19 cellular contexts compared by ENCODE assay signal in the genomic region with DNA sequence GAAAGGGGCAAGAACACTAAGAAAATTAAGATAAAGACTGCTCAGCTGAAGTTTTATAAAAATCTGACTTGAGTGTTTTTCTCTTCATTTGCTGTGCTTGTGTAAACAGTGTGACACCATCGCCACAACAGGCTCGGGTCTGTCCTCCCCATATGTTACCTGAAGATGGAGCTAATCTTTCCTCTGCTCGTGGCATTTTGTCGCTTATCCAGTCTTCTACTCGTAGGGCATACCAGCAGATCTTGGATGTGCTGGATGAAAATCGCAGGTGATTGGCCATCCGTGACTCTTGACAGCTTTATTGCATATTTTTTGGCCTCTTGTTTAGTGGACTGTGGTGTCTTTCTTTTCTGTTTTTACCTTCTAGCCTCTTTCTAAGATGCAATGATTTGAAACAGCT. TPM values are rescaled to one million over a fixed set of nuclear protein-coding genes. Genes with fewer than 3 reads are reported as not detected.
DNase-seq lines count a peak whose midpoint lies in the region; ATAC-seq, FAIRE-seq and TF ChIP-seq lines count a peak whose summit lies in the region.
"Had no signal": no experiment of that assay in that cellular context is flagged by ENCODE, and none has a peak within 500 bp of the region (broad histone marks: within the 10 kb centered on the region; RNA-seq: fewer than 3 reads in every experiment).

No MANE protein-coding gene starts in this region.

- H3K27ac ChIP-seq in 22Rv1 = no peak overlapping the region
- H3K27ac ChIP-seq in VCaP = no peak overlapping the region

- in situ Hi-C loops in G401 (cut with HindIII; ENCODE audit: low sequenced_read_pairs) = no loop called here

- no peak for ATAC-seq in GM19463 (IDR thresholded peaks at IDR 0.05; ENCODE audit: unreplicated experiment)

- TF ChIP-seq CTCF in 22Rv1 (IDR thresholded peaks at IDR 0.05) = peak; percentile 12; the same call in 1 of the 2 replicates
- TF ChIP-seq CTCF in VCaP (conservative IDR thresholded peaks at IDR 0.05) = peak; percentile 16

- DNase-seq in G401 (ENCODE audit: low spot score) = peak; percentile 12
- peak; percentile 18 for DNase-seq in iPS-NIHi7 (ENCODE audit: extremely low spot score)
- DNase-seq in stimulated activated CD4-positive, alpha-beta T cell treated with anti-CD3 and anti-CD28 coated beads, Interleukin-12 subunit alpha, Interleukin-12 subunit beta, amount 100 ng/mL, for 4 hours = no peak
- DNase-seq in cerebellum (ENCODE audit: low spot score) = no peak
- no peak for DNase-seq in frontal cortex (ENCODE audit: low spot score in 2 of 2)
- DNase-seq: Calu3; CD4-positive, CD25-positive, alpha-beta regulatory T cell; H7; NCI-H1105; NCI-H1694 treated with DMSO at 0.1 percent for 48 hours; NCI-H446 treated with DMSO at 0.1 percent for 48 hours; NCI-H774; SHP77 had no signal

- no peak for FAIRE-seq in frontal cortex (lab: Jason Lieb, UNC)
- FAIRE-seq: RCC 7860 had no signal

RNA-seq across cellular contexts. Expression of gene MFF, which starts 22.1 kb away (rescaled TPM):
- 116 and 185 TPM in 2 replicates for total RNA-seq in G401 (2014; rRNA removed; shearing (Covaris generic))
- total RNA-seq in cerebellum (101 TPM), frontal cortex (110 TPM)

RNA-seq across cellular contexts. Expression of gene TM4SF20, which starts 32.0 kb away (rescaled TPM):
- total RNA-seq in G401 (2014; rRNA removed; shearing (Covaris generic)) = not detected in 2 replicates
- not detected for total RNA-seq in cerebellum
- not detected for total RNA-seq in frontal cortex
- total RNA-seq: Calu3; CD4-positive, CD25-positive, alpha-beta regulatory T cell; H7; HT1080; M059J had no signal

RNA-seq across cellular contexts. Expression of gene SCYGR1, which starts 40.6 kb away (rescaled TPM):
- not detected in 2 replicates for total RNA-seq in G401 (2014; rRNA removed; shearing (Covaris generic))
- not detected for total RNA-seq in cerebellum
- not detected for total RNA-seq in frontal cortex
- total RNA-seq: Calu3; CD4-positive, CD25-positive, alpha-beta regulatory T cell; H7; HT1080; M059J had no signal

Comparison
In these comparisons a context has a peak if more than half of its experiments do, and no peak if none do; other contexts are left out.
1. DNase-seq: peak in G401 (single experiment) and iPS-NIHi7 (single experiment); none in stimulated activated CD4-positive, alpha-beta T cell treated with anti-CD3 and anti-CD28 coated beads, Interleukin-12 subunit alpha, Interleukin-12 subunit beta, amount 100 ng/mL, for 4 hours (single experiment), cerebellum (single experiment) and frontal cortex (0 of 2).